In genomic region chr5:172630082-172630481, GRCh38 we compare ENCODE assay signal across 1 cellular context.
TF ChIP-seq lines count a peak whose summit lies in the region.

No MANE protein-coding gene starts in this region.

TF ChIP-seq in GM23338, 12 proteins besides CTCF, POLR2A, EP300 and RAD21 (continued from another document):
- TF ChIP-seq EZH2phosphoT487 (IDR thresholded peaks at IDR 0.05; ENCODE audit: unreplicated experiment) (no peak), ETS1 (IDR thresholded peaks at IDR 0.05) (no peak), POLR2AphosphoS5 (IDR thresholded peaks at IDR 0.05; ENCODE audit: low read depth) (no peak), ZNF331 (CRISPR knock-in tag; IDR thresholded peaks at IDR 0.05; ENCODE audit: low read depth) (no peak), ZNF114 (CRISPR knock-in tag; IDR thresholded peaks at IDR 0.05) (no peak), STAT1 (IDR thresholded peaks at IDR 0.05; ENCODE audit: unreplicated experiment) (no peak), EZH2 (IDR thresholded peaks at IDR 0.05; ENCODE audit: low read depth, unreplicated experiment) (no peak)
TF ChIP-seq in GM23338: peak in this region for 0.
